Comparison of ENCODE assay signal across 10 cellular contexts in genomic region chr3:105853801-105854432, GRCh38. TPM values are rescaled to one million over a fixed set of nuclear protein-coding genes. Genes with fewer than 3 reads are reported as not detected.
A peak's percentile ranks its signal among the peaks of the same experiment; 100 is the strongest.
DNase-seq lines count a peak whose midpoint lies in the region; ATAC-seq, FAIRE-seq and TF ChIP-seq lines count a peak whose summit lies in the region.
"Had no signal": no experiment of that assay in that cellular context is flagged by ENCODE, and none has a peak within 500 bp of the region (broad histone marks: within the 10 kb centered on the region; RNA-seq: fewer than 3 reads in every experiment).

No MANE protein-coding gene starts in this region.

- peak; percentile 14 for FAIRE-seq in colon (lab: Jason Lieb, UNC)

- ATAC-seq in GM18505 (IDR thresholded peaks at IDR 0.05; ENCODE audit: unreplicated experiment) (peak; percentile 98), GM21390 (IDR thresholded peaks at IDR 0.05; ENCODE audit: unreplicated experiment) (peak; percentile 99), HG03159 (IDR thresholded peaks at IDR 0.05; ENCODE audit: unreplicated experiment) (peak; percentile 96)

- CTCF ChIA-PET in activated CD4-positive, alpha-beta memory T cell treated with anti-CD3 and anti-CD28 coated beads for 36 hours (lab: Charles Lee): interaction anchor here (1.1 kb wide), 1 partner anchor 16 kb away, joined by 4 read pairs; no protein-coding TSS in a partner anchor

- DNase-seq in activated CD4-positive, alpha-beta memory T cell treated with anti-CD3 and anti-CD28 coated beads for 36 hours: no peak
- no peak for DNase-seq in SW480 (ENCODE audit: low spot score)
- DNase-seq in HuH-7.5 (ENCODE audit: low spot score): no peak
- DNase-seq in HPDE6-E6E7 (ENCODE audit: extremely low spot score): no peak
- DNase-seq: activated CD4-positive, alpha-beta T cell treated with anti-CD3 and anti-CD28 coated beads, Interleukin-2, amount 10 ng/mL, durations not matched to agents 24 days and 14 days; DND-41 had no signal

- H3K36me3 Mint-ChIP-seq in activated CD4-positive, alpha-beta memory T cell treated with anti-CD3 and anti-CD28 coated beads for 36 hours: peaks cover 60% of the 10 kb centered on the region

- intact Hi-C loops in activated CD4-positive, alpha-beta memory T cell treated with anti-CD3 and anti-CD28 coated beads for 36 hours (cut with micrococcal nuclease): no loop called here

- no peak overlapping the region for H3K4me3 Mint-ChIP-seq in activated CD4-positive, alpha-beta memory T cell treated with anti-CD3 and anti-CD28 coated beads for 36 hours
- H3K4me3 Mint-ChIP-seq: activated CD4-positive, alpha-beta T cell treated with anti-CD3 and anti-CD28 coated beads, Interleukin-2, amount 10 ng/mL, durations not matched to agents 24 days and 14 days had no signal

- no peak overlapping the region for H3K27ac Mint-ChIP-seq in activated CD4-positive, alpha-beta memory T cell treated with anti-CD3 and anti-CD28 coated beads for 36 hours

- H3K9me3 Mint-ChIP-seq in activated CD4-positive, alpha-beta memory T cell treated with anti-CD3 and anti-CD28 coated beads for 36 hours: no peaks in the 10 kb centered on the region

- H3K4me1 Mint-ChIP-seq in activated CD4-positive, alpha-beta memory T cell treated with anti-CD3 and anti-CD28 coated beads for 36 hours (ENCODE audit: low read depth): peaks cover 45% of the 10 kb centered on the region

- no peak for TF ChIP-seq POLR2A in GM18505 (IDR thresholded peaks at IDR 0.05; ENCODE audit: borderline replicate concordance, extremely low read depth, insufficient read depth, insufficient read length)

- H3K27me3 Mint-ChIP-seq in activated CD4-positive, alpha-beta memory T cell treated with anti-CD3 and anti-CD28 coated beads for 36 hours: no peaks in the 10 kb centered on the region
- H3K27me3 Mint-ChIP-seq: activated CD4-positive, alpha-beta T cell treated with anti-CD3 and anti-CD28 coated beads, Interleukin-2, amount 10 ng/mL, durations not matched to agents 24 days and 14 days had no signal

- POLR2A ChIA-PET in activated CD4-positive, alpha-beta memory T cell treated with anti-CD3 and anti-CD28 coated beads for 36 hours (lab: Charles Lee): no interaction called here

RNA-seq across cellular contexts. Expression of gene CBLB, which starts 14.9 kb away (rescaled TPM):
- 10 to 100 TPM; 86.1 to 88.2 TPM for total RNA-seq in activated CD4-positive, alpha-beta memory T cell treated with anti-CD3 and anti-CD28 coated beads for 36 hours
